Comparison of ENCODE assay signal across 1 cellular context in the genomic region with DNA sequence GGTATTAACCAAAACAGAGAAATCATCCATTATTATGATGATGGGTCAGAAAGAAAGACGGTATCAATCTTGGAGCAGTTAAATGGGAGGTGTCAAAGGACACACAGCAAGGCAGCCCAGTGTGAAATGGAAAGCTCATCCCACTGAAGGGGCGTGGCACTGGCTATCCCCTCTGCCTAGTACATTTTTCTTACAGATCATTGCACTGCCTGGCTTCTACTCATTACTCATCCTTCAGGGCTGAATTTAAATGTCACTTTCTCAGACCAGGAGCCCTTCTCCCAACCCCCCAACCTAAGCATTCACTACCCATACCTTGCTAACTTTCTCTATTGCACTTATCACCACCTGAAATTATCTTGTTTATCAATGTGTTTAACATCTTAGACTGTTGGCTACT.
TF ChIP-seq lines count a peak whose summit lies in the region.

No MANE protein-coding gene starts in this region.

TF ChIP-seq in HEK293, 187 proteins besides CTCF, POLR2A, EP300 and RAD21 (continued from another document):
- TF ChIP-seq, protein P1, sequence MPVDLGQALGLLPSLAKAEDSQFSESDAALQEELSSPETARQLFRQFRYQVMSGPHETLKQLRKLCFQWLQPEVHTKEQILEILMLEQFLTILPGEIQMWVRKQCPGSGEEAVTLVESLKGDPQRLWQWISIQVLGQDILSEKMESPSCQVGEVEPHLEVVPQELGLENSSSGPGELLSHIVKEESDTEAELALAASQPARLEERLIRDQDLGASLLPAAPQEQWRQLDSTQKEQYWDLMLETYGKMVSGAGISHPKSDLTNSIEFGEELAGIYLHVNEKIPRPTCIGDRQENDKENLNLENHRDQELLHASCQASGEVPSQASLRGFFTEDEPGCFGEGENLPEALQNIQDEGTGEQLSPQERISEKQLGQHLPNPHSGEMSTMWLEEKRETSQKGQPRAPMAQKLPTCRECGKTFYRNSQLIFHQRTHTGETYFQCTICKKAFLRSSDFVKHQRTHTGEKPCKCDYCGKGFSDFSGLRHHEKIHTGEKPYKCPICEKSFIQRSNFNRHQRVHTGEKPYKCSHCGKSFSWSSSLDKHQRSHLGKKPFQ (tag by site-specific recombination; IDR thresholded peaks at IDR 0.05), result no peak
- TF ChIP-seq SP2 (tag by site-specific recombination; IDR thresholded peaks at IDR 0.05), result peak; percentile 29; the same call in 1 of the 2 replicates
- peak; percentile 68 for TF ChIP-seq PRDM1 (tag by site-specific recombination; IDR thresholded peaks at IDR 0.05)
- no peak for TF ChIP-seq ZNF223 (tag by site-specific recombination; IDR thresholded peaks at IDR 0.05)
- TF ChIP-seq ZNF423 (tag by site-specific recombination; IDR thresholded peaks at IDR 0.05), result no peak
- TF ChIP-seq ZNF391 (tag by site-specific recombination; IDR thresholded peaks at IDR 0.05; ENCODE audit: borderline replicate concordance, low read depth), result no peak
- TF ChIP-seq ZNF561 (tag by site-specific recombination; IDR thresholded peaks at IDR 0.05; ENCODE audit: borderline replicate concordance), result no peak
- TF ChIP-seq KLF10 (tag by site-specific recombination; IDR thresholded peaks at IDR 0.05), result peak; percentile 49
- 0 out of 2 replicates have a peak, but pooled peaks have one; percentile 14 for TF ChIP-seq ZEB2 (tag by site-specific recombination; IDR thresholded peaks at IDR 0.05)
- TF ChIP-seq KLF9 (tag by site-specific recombination; IDR thresholded peaks at IDR 0.05; ENCODE audit: low read depth), result peak; percentile 76
